9 cellular contexts compared by ENCODE assay signal in the genomic region with DNA sequence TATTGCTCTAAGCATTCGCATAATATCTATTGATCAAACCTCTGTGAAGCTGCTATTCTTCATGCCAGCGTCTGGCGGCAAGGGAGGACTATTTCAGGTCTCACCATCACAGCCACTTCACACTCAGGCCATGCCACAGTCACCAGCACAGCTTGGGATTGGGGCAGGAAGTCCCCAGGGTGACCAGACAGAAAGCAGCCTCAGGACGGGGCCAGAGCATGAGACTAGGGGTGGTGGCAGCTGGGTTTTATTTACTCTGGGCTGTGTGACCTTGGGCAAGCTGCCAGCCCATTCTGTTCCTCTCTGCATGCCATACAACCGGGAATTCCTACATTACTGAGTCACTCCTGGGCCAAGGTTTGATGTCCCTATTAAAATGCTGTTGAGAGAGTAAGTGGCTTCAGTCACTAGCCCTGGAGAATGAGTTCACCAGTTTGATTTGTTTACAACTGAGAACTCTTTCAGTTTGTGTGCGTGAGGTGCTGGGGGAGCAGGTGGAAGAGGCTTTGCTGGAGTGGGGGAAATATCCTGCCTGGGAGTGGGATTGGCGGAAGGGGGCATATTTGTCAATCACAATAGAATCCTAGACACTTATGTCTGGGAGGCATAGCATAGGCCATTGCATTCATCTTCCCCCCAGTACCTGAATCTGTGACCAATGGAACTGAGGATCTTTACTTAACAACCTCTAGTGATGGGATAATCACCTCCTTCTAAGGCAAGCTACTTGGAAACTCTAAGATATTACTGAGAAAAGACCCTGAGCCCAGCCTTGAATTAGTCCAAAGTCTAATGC.
A peak's percentile ranks its signal among the peaks of the same experiment; 100 is the strongest.
DNase-seq lines count a peak whose midpoint lies in the region; ATAC-seq and TF ChIP-seq lines count a peak whose summit lies in the region.
"Had no signal": no experiment of that assay in that cellular context is flagged by ENCODE, and none has a peak within 500 bp of the region (broad histone marks: within the 10 kb centered on the region; RNA-seq: fewer than 3 reads in every experiment).

No MANE protein-coding gene starts in this region.

- H3K4me1 ChIP-seq in testis, result no peaks in the 10 kb centered on the region

- 40 to 41% methylated on average over 7 of the region's 7 CpGs for WGBS in testis, 2 donors

- no peak overlapping the region for H3K27ac Mint-ChIP-seq in stimulated activated memory B cell treated with anti-CD40 and anti-IgM and Interleukin-4, amounts not matched to agents 10 μg/mL and 1 μg/mL and 100 μg/mL, for 72 hours

- no peak for TF ChIP-seq CTCF in testis (IDR thresholded peaks at IDR 0.05)

- H3K27me3 Mint-ChIP-seq in stimulated activated memory B cell treated with anti-CD40 and anti-IgM and Interleukin-4, amounts not matched to agents 10 μg/mL and 1 μg/mL and 100 μg/mL, for 72 hours, result no peaks in the 10 kb centered on the region

- no peaks in the 10 kb centered on the region for H3K27me3 ChIP-seq in testis

- DNase-seq in NCI-H748 (lab: John Stamatoyannopoulos, UW; ENCODE audit: unreplicated experiment) (peak; percentile 52), NCI-H748 treated with DMSO at 0.1 percent for 48 hours (lab: John Stamatoyannopoulos, UW) (no peak), RKO (ENCODE audit: low spot score) (peak; percentile 40), Right ventricle myocardium inferior (ENCODE audit: missing footprints) (peak; percentile 78), testis (peak; percentile 76), foreskin melanocyte (no peak)

- H3K9me3 Mint-ChIP-seq in stimulated activated memory B cell treated with anti-CD40 and anti-IgM and Interleukin-4, amounts not matched to agents 10 μg/mL and 1 μg/mL and 100 μg/mL, for 72 hours, result no peaks in the 10 kb centered on the region

- no peaks in the 10 kb centered on the region for H3K9me3 ChIP-seq in testis

- H3K36me3 ChIP-seq in testis (ENCODE audit: low read depth, missing control alignments), result no peaks in the 10 kb centered on the region

- intact Hi-C loops in Right ventricle myocardium inferior (cut with DNase I) (no loop called here), testis (cut with DNase I; ENCODE audit: low total_unique reads) (no loop called here)

- TF ChIP-seq POLR2A in testis (IDR thresholded peaks at IDR 0.05), result no peak

- no peak overlapping the region for H3K4me3 ChIP-seq in testis
- H3K4me3 ChIP-seq: SK-N-MC had no signal

- H3K36me3 Mint-ChIP-seq in stimulated activated memory B cell treated with anti-CD40 and anti-IgM and Interleukin-4, amounts not matched to agents 10 μg/mL and 1 μg/mL and 100 μg/mL, for 72 hours, result no peaks in the 10 kb centered on the region

- no peaks in the 10 kb centered on the region for H3K4me1 Mint-ChIP-seq in stimulated activated memory B cell treated with anti-CD40 and anti-IgM and Interleukin-4, amounts not matched to agents 10 μg/mL and 1 μg/mL and 100 μg/mL, for 72 hours

- H3K27ac ChIP-seq in testis, result no peak overlapping the region
- H3K27ac ChIP-seq: SK-N-MC had no signal

- no peak overlapping the region for H3K4me3 Mint-ChIP-seq in stimulated activated memory B cell treated with anti-CD40 and anti-IgM and Interleukin-4, amounts not matched to agents 10 μg/mL and 1 μg/mL and 100 μg/mL, for 72 hours

- peak; percentile 95 for ATAC-seq in Right ventricle myocardium inferior
- no peak for ATAC-seq in GM21360 (IDR thresholded peaks at IDR 0.05; ENCODE audit: unreplicated experiment)
- no peak for ATAC-seq in stimulated activated memory B cell treated with anti-CD40 and anti-IgM and Interleukin-4, amounts not matched to agents 10 μg/mL and 1 μg/mL and 100 μg/mL, for 72 hours

Comparison
In these comparisons a context has a peak if more than half of its experiments do, and no peak if none do; other contexts are left out.
1. DNase-seq: peak in NCI-H748 (single experiment), RKO (single experiment), Right ventricle myocardium inferior (single experiment) and testis (single experiment); none in NCI-H748 treated with DMSO at 0.1 percent for 48 hours (single experiment) and foreskin melanocyte (single experiment).